ENCODE assay signal across 13 cellular contexts in the genomic region with DNA sequence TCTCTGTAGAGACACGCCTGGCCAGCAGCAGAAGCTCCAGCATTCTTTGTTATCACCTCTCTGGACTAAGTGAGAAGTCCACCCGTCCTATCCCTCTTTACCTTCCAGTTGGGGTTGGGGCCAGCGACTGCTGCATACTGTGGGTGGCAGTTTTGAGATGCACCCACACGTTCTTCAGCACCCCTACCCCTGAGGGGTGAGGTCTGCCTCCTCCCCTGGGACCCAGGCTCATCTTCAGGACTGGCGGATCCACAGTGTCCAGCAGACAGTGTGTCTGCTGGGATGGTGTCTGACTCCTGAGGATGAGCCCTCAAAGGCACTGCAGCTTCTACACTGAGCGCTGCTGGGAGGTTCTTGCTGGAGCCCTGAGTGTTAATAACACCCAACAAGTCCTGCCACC.
A peak's percentile ranks its signal among the peaks of the same experiment; 100 is the strongest.
DNase-seq lines count a peak whose midpoint lies in the region; TF ChIP-seq lines count a peak whose summit lies in the region.
"Had no signal": no experiment of that assay in that cellular context is flagged by ENCODE, and none has a peak within 500 bp of the region (broad histone marks: within the 10 kb centered on the region; RNA-seq: fewer than 3 reads in every experiment).

No MANE protein-coding gene starts in this region.

- no peak overlapping the region for H3K18ac ChIP-seq in trophoblast cell (ENCODE audit: low read length)

- WGBS in trophoblast cell (ENCODE audit: extremely low coverage, insufficient coverage, insufficient read length), result no CpG with 5 or more reads among the region's 6 CpGs

- no peak for TF ChIP-seq CTCF in ascending aorta (IDR thresholded peaks at IDR 0.05)
- no peak for TF ChIP-seq CTCF in coronary artery (IDR thresholded peaks at IDR 0.05)
- no peak for TF ChIP-seq CTCF in tibial artery (IDR thresholded peaks at IDR 0.05)

- H3K27ac ChIP-seq in ascending aorta (peak overlapping the region; percentile 65 to 81), coronary artery (peak overlapping the region; percentile 77 to 91), trophoblast cell (ENCODE audit: low read depth, low read length) (no peak overlapping the region), tibial artery (peak overlapping the region; percentile 82 to 86)
- H3K27ac ChIP-seq: A549, C4-2B had no signal

- peak overlapping the region; percentile 81 for H2BK12ac ChIP-seq in trophoblast cell (ENCODE audit: low read length)

- H3K4me1 ChIP-seq in ascending aorta (peaks cover 7 to 24% of the 10 kb centered on the region in 2 donors), trophoblast cell (ENCODE audit: control insufficient read depth in 1 of 2, insufficient read depth in 2 of 2, low read length in 2 of 2) (peaks cover 10 to 23% of the 10 kb centered on the region in 2 experiments), tibial artery (peaks cover 0 to 35% (median 23%) of the 10 kb centered on the region in 4 donors)

- H4K12ac ChIP-seq in trophoblast cell (ENCODE audit: low read depth, low read length), result no peak overlapping the region

- H3K27me3 ChIP-seq in ascending aorta (no peaks in the 10 kb centered on the region), trophoblast cell (ENCODE audit: insufficient read depth, low read length) (no peaks in the 10 kb centered on the region), tibial artery (no peaks in the 10 kb centered on the region)
- H3K27me3 ChIP-seq: BE2C had no signal

- in situ Hi-C loops in G401 (cut with HindIII; ENCODE audit: low sequenced_read_pairs), result no loop called here

- no peak overlapping the region for H3K23ac ChIP-seq in trophoblast cell (ENCODE audit: low read length)

- H2AK5ac ChIP-seq in trophoblast cell (ENCODE audit: low read length), result peak overlapping the region; percentile 2

- H2BK5ac ChIP-seq in trophoblast cell (ENCODE audit: low read depth, low read length, poor library complexity), result no peak overlapping the region

- H3K9me3 ChIP-seq in ascending aorta (no peaks in the 10 kb centered on the region), trophoblast cell (ENCODE audit: insufficient read depth, low read depth, low read length) (peaks cover 5% of the 10 kb centered on the region), tibial artery (no peaks in the 10 kb centered on the region)
- H3K9me3 ChIP-seq: A549, BE2C had no signal

- intact Hi-C loops in ascending aorta (cut with DNase I), result loop anchor here (1.0 to 2.0 kb wide), 2 partner anchors 45 to 77 kb away; no protein-coding TSS in a partner anchor
- intact Hi-C loops in tibial artery (cut with DNase I; ENCODE audit: low total_unique reads), result loop anchor here (5.0 kb wide), 2 partner anchors 76 to 366 kb away; a partner anchor contains a TSS

- H3K36me3 ChIP-seq in ascending aorta, result no peaks in the 10 kb centered on the region
- H3K36me3 ChIP-seq in trophoblast cell (ENCODE audit: control insufficient read depth in 1 of 2, insufficient read depth in 2 of 2, low read length in 2 of 2), result no peaks in the 10 kb centered on the region
- H3K36me3 ChIP-seq in tibial artery, result no peaks in the 10 kb centered on the region
- H3K36me3 ChIP-seq: BE2C had no signal

- H3K9ac ChIP-seq in trophoblast cell (ENCODE audit: low read length), result no peak overlapping the region

- H3K14ac ChIP-seq in trophoblast cell (ENCODE audit: low read length), result peak overlapping the region; percentile 60

- H2BK120ac ChIP-seq in trophoblast cell (ENCODE audit: insufficient read depth, low read length, poor library complexity), result peak overlapping the region; percentile 49

- H3K4me3 ChIP-seq in ascending aorta (no peak overlapping the region), coronary artery (no peak overlapping the region), trophoblast cell (ENCODE audit: low read depth, low read length) (no peak overlapping the region), tibial artery (no peak overlapping the region)
- H3K4me3 ChIP-seq: A549, GM23338 had no signal

- H4K91ac ChIP-seq in trophoblast cell (ENCODE audit: low read depth, low read length), result peak overlapping the region; percentile 56

- H4K8ac ChIP-seq in trophoblast cell (ENCODE audit: low read depth, low read length), result no peak overlapping the region

- peaks cover 30% of the 10 kb centered on the region for H3K79me1 ChIP-seq in trophoblast cell (ENCODE audit: low read length)

- DNase-seq in ascending aorta (ENCODE audit: low spot score in 2 of 2) (no peak), coronary artery (ENCODE audit: low spot score) (no peak), trophoblast cell (no peak), tibial artery (no peak), G401 (ENCODE audit: low spot score) (no peak)
- no peak for DNase-seq in activated CD4-positive, CD25-positive, alpha-beta regulatory T cell (lab: John Stamatoyannopoulos, UW)
- DNase-seq: BE2C; CD4-positive, alpha-beta memory T cell; DMS79; H9 had no signal

- no peak overlapping the region for H3K4ac ChIP-seq in trophoblast cell (ENCODE audit: low read depth, low read length)

- H2AFZ ChIP-seq in trophoblast cell (ENCODE audit: insufficient read depth, low read length, poor library complexity), result no peak overlapping the region
- H2AFZ ChIP-seq: GM23338 had no signal

- peaks cover 5% of the 10 kb centered on the region for H3K79me2 ChIP-seq in trophoblast cell (ENCODE audit: control insufficient read depth, insufficient read depth, low read length, poor library complexity)

- H3K4me2 ChIP-seq in trophoblast cell (ENCODE audit: low read length), result no peak overlapping the region
- H3K4me2 ChIP-seq: A549, GM23338 had no signal
